1 cellular context compared by ENCODE assay signal in the genomic region with DNA sequence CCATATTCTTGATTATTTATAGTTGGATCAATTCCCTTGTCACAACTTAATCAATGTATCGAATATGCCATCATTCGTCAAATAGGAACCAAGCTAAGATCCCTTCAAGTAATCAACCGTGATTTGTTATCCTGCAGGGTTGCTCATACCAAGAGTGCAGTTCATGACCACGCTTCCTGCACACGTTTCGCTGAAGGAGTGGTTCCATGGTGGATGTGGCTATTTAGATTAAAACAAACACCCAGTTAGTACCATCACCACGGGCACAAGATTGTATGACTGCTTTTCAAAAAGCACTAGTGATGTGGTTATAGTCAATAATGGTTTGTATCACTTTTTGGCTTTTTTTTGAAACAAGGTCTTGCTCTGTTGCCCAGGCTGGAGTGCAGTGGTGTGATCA.
TF ChIP-seq lines count a peak whose summit lies in the region.

No MANE protein-coding gene starts in this region.

TF ChIP-seq in A549, 52 proteins besides CTCF, POLR2A, EP300 and RAD21:
- TF ChIP-seq ZC3H11A (IDR thresholded peaks at IDR 0.05) = no peak
- no peak for TF ChIP-seq CEBPB (IDR thresholded peaks at IDR 0.05)
- TF ChIP-seq, protein P1, sequence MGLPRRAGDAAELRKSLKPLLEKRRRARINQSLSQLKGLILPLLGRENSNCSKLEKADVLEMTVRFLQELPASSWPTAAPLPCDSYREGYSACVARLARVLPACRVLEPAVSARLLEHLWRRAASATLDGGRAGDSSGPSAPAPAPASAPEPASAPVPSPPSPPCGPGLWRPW (IDR thresholded peaks at IDR 0.05) = no peak
- TF ChIP-seq RARB (CRISPR knock-in tag; IDR thresholded peaks at IDR 0.05) = no peak
- TF ChIP-seq FOXS1 (CRISPR knock-in tag; IDR thresholded peaks at IDR 0.05) = no peak
- TF ChIP-seq ZNF302 (CRISPR knock-in tag; IDR thresholded peaks at IDR 0.05) = no peak
- no peak for TF ChIP-seq HDAC2 (IDR thresholded peaks at IDR 0.05)
- TF ChIP-seq HOXB13 (CRISPR knock-in tag; IDR thresholded peaks at IDR 0.05; ENCODE audit: low read depth) = no peak
- TF ChIP-seq, protein P2, sequence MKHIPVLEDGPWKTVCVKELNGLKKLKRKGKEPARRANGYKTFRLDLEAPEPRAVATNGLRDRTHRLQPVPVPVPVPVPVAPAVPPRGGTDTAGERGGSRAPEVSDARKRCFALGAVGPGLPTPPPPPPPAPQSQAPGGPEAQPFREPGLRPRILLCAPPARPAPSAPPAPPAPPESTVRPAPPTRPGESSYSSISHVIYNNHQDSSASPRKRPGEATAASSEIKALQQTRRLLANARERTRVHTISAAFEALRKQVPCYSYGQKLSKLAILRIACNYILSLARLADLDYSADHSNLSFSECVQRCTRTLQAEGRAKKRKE (CRISPR knock-in tag; IDR thresholded peaks at IDR 0.05; ENCODE audit: low read depth) = no peak
- no peak for TF ChIP-seq NR3C1 (IDR thresholded peaks at IDR 0.05)
- no peak for TF ChIP-seq ZFP36 (IDR thresholded peaks at IDR 0.05; ENCODE audit: borderline replicate concordance, partially characterized antibody)
- no peak for TF ChIP-seq JUNB (IDR thresholded peaks at IDR 0.05)
- TF ChIP-seq TP53 (CRISPR knock-in tag; IDR thresholded peaks at IDR 0.05) = no peak
- no peak for TF ChIP-seq MYC (IDR thresholded peaks at IDR 0.05; ENCODE audit: borderline replicate concordance, low read length)
- TF ChIP-seq, protein P3, sequence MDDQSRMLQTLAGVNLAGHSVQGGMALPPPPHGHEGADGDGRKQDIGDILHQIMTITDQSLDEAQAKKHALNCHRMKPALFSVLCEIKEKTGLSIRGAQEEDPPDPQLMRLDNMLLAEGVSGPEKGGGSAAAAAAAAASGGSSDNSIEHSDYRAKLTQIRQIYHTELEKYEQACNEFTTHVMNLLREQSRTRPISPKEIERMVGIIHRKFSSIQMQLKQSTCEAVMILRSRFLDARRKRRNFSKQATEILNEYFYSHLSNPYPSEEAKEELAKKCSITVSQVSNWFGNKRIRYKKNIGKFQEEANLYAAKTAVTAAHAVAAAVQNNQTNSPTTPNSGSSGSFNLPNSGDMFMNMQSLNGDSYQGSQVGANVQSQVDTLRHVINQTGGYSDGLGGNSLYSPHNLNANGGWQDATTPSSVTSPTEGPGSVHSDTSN (IDR thresholded peaks at IDR 0.05) = no peak
